Comparison of ENCODE assay signal across 8 cellular contexts in genomic region chr11:75768909-75769771, GRCh38. TPM values are rescaled to one million over a fixed set of nuclear protein-coding genes. Genes with fewer than 3 reads are reported as not detected.
DNase-seq lines count a peak whose midpoint lies in the region; ATAC-seq and TF ChIP-seq lines count a peak whose summit lies in the region.

No MANE protein-coding gene starts in this region.

- no peaks in the 10 kb centered on the region; the same call in 1 of the 2 replicates for H3K27me3 ChIP-seq in SJCRH30

- H3K4me3 ChIP-seq in SJCRH30 = peak overlapping the region; percentile 53; the same call in 1 of the 2 replicates
- H3K4me3 ChIP-seq in retinal pigment epithelial cell (ENCODE audit: low read length) = peak overlapping the region; percentile 47

- intact Hi-C loops in head of caudate nucleus (cut with DNase I) = no loop called here

- DNase-seq in SJCRH30 (peak in 1 of 2 experiments; percentile 6), head of caudate nucleus (peak in 41 of 42 donors; percentile 20 to 78 (median 55)), retinal pigment epithelial cell (ENCODE audit: low read depth) (no peak), OCI-M2 (lab: John Stamatoyannopoulos, UW; ENCODE audit: unreplicated experiment) (no peak), NCI-H1436 treated with DMSO at 0.1 percent for 48 hours (lab: John Stamatoyannopoulos, UW) (no peak)
- no peak for DNase-seq in NK-92 treated with Interleukin-12 subunit alpha and Interleukin-12 subunit beta, amount 100 ng/mL, for 24 hours (lab: John Stamatoyannopoulos, UW)

- no peaks in the 10 kb centered on the region for H3K36me3 ChIP-seq in SJCRH30

- TF ChIP-seq CTCF in retinal pigment epithelial cell (conservative IDR thresholded peaks at IDR 0.05; ENCODE audit: low read depth, low read length) = no peak

- 0 out of 2 replicates have a peak, but pooled peaks cover 2% of the 10 kb centered on the region for H3K4me1 ChIP-seq in SJCRH30

- no peaks in the 10 kb centered on the region for H3K9me3 ChIP-seq in SJCRH30 (replicated peaks)

- no peak overlapping the region for H3K27ac ChIP-seq in SJCRH30

- peak; percentile 0 for ATAC-seq in GM19035 (IDR thresholded peaks at IDR 0.05; ENCODE audit: unreplicated experiment)
- no peak for ATAC-seq in GM21786 (IDR thresholded peaks at IDR 0.05; ENCODE audit: unreplicated experiment)

RNA-seq across cellular contexts. Expression of gene DGAT2, which starts 0.6 kb away (rescaled TPM):
- 0.67 and 1.3 TPM in 2 replicates for total RNA-seq in SJCRH30 (2014; rRNA removed; shearing (Covaris generic))

RNA-seq across cellular contexts. Expression of gene UVRAG, which starts 45.9 kb away (rescaled TPM):
- total RNA-seq in SJCRH30 (2014; rRNA removed; shearing (Covaris generic)) = 12.6 and 15.0 TPM in 2 replicates

RNA-seq across cellular contexts. Expression of gene MOGAT2, which starts 51.5 kb away (rescaled TPM):
- 0.18 TPM in 1 of 2 replicates, not detected in the other for total RNA-seq in SJCRH30 (2014; rRNA removed; shearing (Covaris generic))

Comparison
In these comparisons a context has a peak if more than half of its experiments do, and no peak if none do; other contexts are left out.
1. DNase-seq: peak in head of caudate nucleus (41 of 42); none in retinal pigment epithelial cell (single experiment), OCI-M2 (single experiment), NCI-H1436 treated with DMSO at 0.1 percent for 48 hours (single experiment) and NK-92 treated with Interleukin-12 subunit alpha and Interleukin-12 subunit beta, amount 100 ng/mL, for 24 hours (single experiment).